ENCODE assay signal across 5 cellular contexts in the genomic region with DNA sequence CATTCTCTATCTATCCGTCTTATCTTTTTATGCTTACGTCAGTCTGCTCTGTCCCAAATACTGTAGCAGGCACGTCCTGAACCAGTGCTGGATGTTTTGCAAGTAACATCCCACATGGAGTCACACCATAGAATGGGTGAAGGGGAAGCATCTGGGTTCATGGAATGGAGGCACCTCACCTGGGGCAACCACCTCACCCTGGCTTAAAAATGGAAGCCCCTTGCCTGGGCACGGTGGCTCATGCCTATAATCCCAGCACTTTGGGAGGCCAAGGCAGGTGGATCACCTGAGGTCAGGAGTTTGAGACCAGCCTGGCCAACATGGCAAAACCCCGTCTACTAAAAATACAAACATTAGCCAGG. TPM values are rescaled to one million over a fixed set of nuclear protein-coding genes. Genes with fewer than 3 reads are reported as not detected.
"Had no signal": no experiment of that assay in that cellular context is flagged by ENCODE, and none has a peak within 500 bp of the region (broad histone marks: within the 10 kb centered on the region; RNA-seq: fewer than 3 reads in every experiment).

No MANE protein-coding gene starts in this region.

RNA-seq across cellular contexts. Expression of gene WNT3A, which starts 12.9 kb away (rescaled TPM):
- total RNA-seq: M059J, Peyer's patch, Right ventricle myocardium superior, SJSA1 had no signal
- polyA plus RNA-seq: SK-N-SH had no signal
